ENCODE assay signal across 24 cellular contexts in the genomic region with DNA sequence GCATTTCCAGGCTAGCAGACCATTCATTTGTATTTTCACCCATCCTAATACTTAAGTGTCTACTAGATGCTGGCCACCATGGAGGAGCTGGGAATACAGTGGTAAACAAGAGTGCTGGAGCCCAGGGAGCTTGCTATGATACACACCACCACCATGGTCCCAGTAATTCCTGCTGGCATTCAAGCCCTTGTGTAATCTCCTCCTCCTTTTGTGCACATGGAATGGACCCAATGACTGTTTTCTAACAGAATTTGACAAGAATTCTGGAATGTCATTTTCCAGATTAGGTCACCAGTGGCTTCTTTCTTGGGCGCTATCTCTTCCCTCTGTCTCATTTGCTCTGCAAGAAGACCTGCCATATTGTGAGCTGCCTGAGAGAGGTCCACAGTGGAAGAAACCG.
"Had no signal": no experiment of that assay in that cellular context is flagged by ENCODE, and none has a peak within 500 bp of the region (broad histone marks: within the 10 kb centered on the region; RNA-seq: fewer than 3 reads in every experiment).

No MANE protein-coding gene starts in this region.

- H3K27ac ChIP-seq: colonic mucosa, coronary artery, dorsolateral prefrontal cortex, epithelial cell of prostate, esophagus squamous epithelium, foreskin keratinocyte, gastrocnemius medialis, gastroesophageal sphincter, heart left ventricle, heart right ventricle had no signal

- H3K27ac Mint-ChIP-seq: dendritic cell treated with granulocyte-macrophage colony-stimulating factor and Interleukin-4, amounts not matched to agents 40 ng/mL and 50 ng/mL, for 4 days; effector memory CD8-positive, alpha-beta T cell; endodermal cell had no signal

- H3K4me3 Mint-ChIP-seq: dendritic cell treated with granulocyte-macrophage colony-stimulating factor and Interleukin-4, amounts not matched to agents 40 ng/mL and 50 ng/mL, for 4 days; effector memory CD8-positive, alpha-beta T cell; endodermal cell had no signal

- ATAC-seq: effector memory CD8-positive, alpha-beta T cell; esophagus mucosa; foreskin keratinocyte; gastrocnemius medialis; gastroesophageal sphincter; heart left ventricle; heart right ventricle had no signal

- H3K4me1 ChIP-seq: colonic mucosa, esophagus squamous epithelium, foreskin keratinocyte, gastrocnemius medialis, gastroesophageal sphincter, heart left ventricle, heart right ventricle had no signal

- H3K9me3 Mint-ChIP-seq: endodermal cell had no signal

- H3K4me3 ChIP-seq: colonic mucosa, coronary artery, dorsolateral prefrontal cortex, esophagus squamous epithelium, gastrocnemius medialis, gastroesophageal sphincter, heart left ventricle, heart right ventricle had no signal

- H3K9me3 ChIP-seq: colonic mucosa, gastroesophageal sphincter had no signal

- H3K4me1 Mint-ChIP-seq: endodermal cell had no signal

- H3K36me3 ChIP-seq: colonic mucosa, esophagus squamous epithelium, gastrocnemius medialis, gastroesophageal sphincter, heart left ventricle, heart right ventricle had no signal

- H3K27me3 ChIP-seq: colonic mucosa, dorsolateral prefrontal cortex, esophagus squamous epithelium, foreskin keratinocyte, gastrocnemius medialis, gastroesophageal sphincter, heart left ventricle, heart right ventricle had no signal

- H3K27me3 Mint-ChIP-seq: dendritic cell treated with granulocyte-macrophage colony-stimulating factor and Interleukin-4, amounts not matched to agents 40 ng/mL and 50 ng/mL, for 4 days; effector memory CD8-positive, alpha-beta T cell had no signal

- DNase-seq: colonic mucosa; cortex of kidney; dermis blood vessel endothelial cell; dorsolateral prefrontal cortex; effector CD4-positive, alpha-beta T cell; effector CD8-positive, alpha-beta T cell; effector memory CD4-positive, alpha-beta T cell; effector memory CD8-positive, alpha-beta T cell; endodermal cell; erythroblast; esophagus squamous epithelium; foreskin fibroblast; foreskin keratinocyte; foreskin melanocyte; gastrocnemius medialis; glutamatergic neuron; head of caudate nucleus; heart left ventricle; heart right ventricle had no signal
